8 cellular contexts compared by ENCODE assay signal in genomic region chr19:48169974-48170803, GRCh38. TPM values are rescaled to one million over a fixed set of nuclear protein-coding genes. Genes with fewer than 3 reads are reported as not detected.
DNase-seq lines count a peak whose midpoint lies in the region; ATAC-seq and TF ChIP-seq lines count a peak whose summit lies in the region.

Gene LIG1, minus strand, starts transcription at chr19:48170344. Its CDS starts 4,778 bp downstream, at chr19:48165566.
Gene ZSWIM9, plus strand, starts transcription at chr19:48170680. Its CDS starts 1,123 bp downstream, at chr19:48171803.

- DNase-seq in AG09309 (ENCODE audit: low read depth) = peak; percentile 79
- peak; percentile 96 for DNase-seq in NCI-H345 (lab: John Stamatoyannopoulos, UW)
- DNase-seq in activated B cell treated with CpG ODN at 0.5 μM for 24 hours = peak; percentile 93
- DNase-seq in caudate nucleus (lab: John Stamatoyannopoulos, UW) = peak in 60 of 61 donors; percentile 74 to 100 (median 94)
- peak; percentile 96 for DNase-seq in iris pigment epithelial cell (ENCODE audit: low read depth)
- DNase-seq in stimulated activated CD4-positive, alpha-beta T cell treated with anti-CD3 and anti-CD28 coated beads, Interleukin-12 subunit alpha, Interleukin-12 subunit beta, amount 100 ng/mL, for 24 hours (ENCODE audit: low read depth in 2 of 2) = peak; percentile 79 to 88

- peak within 1 kb of the TSS; percentile 99 for H3K27ac Mint-ChIP-seq in activated B cell treated with CpG ODN at 0.5 μM for 24 hours

- H3K27ac ChIP-seq in caudate nucleus (ENCODE audit: low read depth, low read length) = peak within 1 kb of the TSS; percentile 91

- in situ Hi-C loops in GM18951 (cut with MboI; ENCODE audit: low sequenced_read_pairs, unreplicated experiment) = no loop called here

- peak; percentile 66 for TF ChIP-seq POLR2A in GM18951 (IDR thresholded peaks at IDR 0.05; ENCODE audit: extremely low read depth, insufficient read depth, insufficient read length)

- POLR2A ChIA-PET in activated B cell treated with CpG ODN at 0.5 μM for 24 hours (lab: Charles Lee) = interaction anchor here (0.6 to 2.9 kb wide), 22 partner anchors 16 to 1881 kb away, joined by 3 to 32 read pairs (median 6); partner anchors contain the start of genes CARD8, SYNGR4 and TMEM143

- peak within 1 kb of the TSS; percentile 100 for H3K4me3 Mint-ChIP-seq in activated B cell treated with CpG ODN at 0.5 μM for 24 hours

- ATAC-seq in HG03175 (IDR thresholded peaks at IDR 0.05; ENCODE audit: unreplicated experiment) (peak; percentile 81), activated B cell treated with CpG ODN at 0.5 μM for 24 hours (ENCODE audit: low read depth) (peak; percentile 83)

- H3K27me3 Mint-ChIP-seq in activated B cell treated with CpG ODN at 0.5 μM for 24 hours = no peaks in the 10 kb centered on the region

- intact Hi-C loops in activated B cell treated with CpG ODN at 0.5 μM for 24 hours (cut with micrococcal nuclease) = loop anchor here (1.0 to 2.0 kb wide), 6 partner anchors 34 to 343 kb away; partner anchors contain the start of genes CARD8 and SYNGR4

- H3K9me3 Mint-ChIP-seq in activated B cell treated with CpG ODN at 0.5 μM for 24 hours = no peaks in the 10 kb centered on the region

- peaks cover 21% of the 10 kb centered on the region for H3K4me1 Mint-ChIP-seq in activated B cell treated with CpG ODN at 0.5 μM for 24 hours

- H3K36me3 Mint-ChIP-seq in activated B cell treated with CpG ODN at 0.5 μM for 24 hours (ENCODE audit: low read depth) = peaks cover 37% of the 10 kb centered on the region

- peak within 1 kb of the TSS; percentile 97 for H3K4me3 ChIP-seq in AG09309 (ENCODE audit: control insufficient read depth, low read depth, low read length)

- TF ChIP-seq CTCF in AG09309 (IDR thresholded peaks at IDR 0.05; ENCODE audit: control insufficient read depth, insufficient read depth, low read depth, low read length, missing control alignments) = no peak
- TF ChIP-seq CTCF in activated B cell treated with CpG ODN at 0.5 μM for 24 hours (IDR thresholded peaks at IDR 0.05) = no peak

- CTCF ChIA-PET in activated B cell treated with CpG ODN at 0.5 μM for 24 hours (lab: Charles Lee) = interaction anchor here (1.0 to 1.3 kb wide), 2 partner anchors 17 to 24 kb away, joined by 3 to 4 read pairs; no protein-coding TSS in a partner anchor

RNA-seq across cellular contexts. Expression of gene LIG1, which starts in this region (rescaled TPM):
- 41.8 and 42.9 TPM in 2 replicates for total RNA-seq in activated B cell treated with CpG ODN at 0.5 μM for 24 hours

RNA-seq across cellular contexts. Expression of gene ZSWIM9, which starts in this region (rescaled TPM):
- total RNA-seq in activated B cell treated with CpG ODN at 0.5 μM for 24 hours = 5.7 and 8.6 TPM in 2 replicates

Comparison
In these comparisons a context has a peak if more than half of its experiments do, and no peak if none do; other contexts are left out.
1. Peak in every context shown above with its lines: DNase-seq, ATAC-seq, H3K4me3 ChIP-seq and H3K27ac ChIP-seq.